Comparison of ENCODE assay signal across 8 cellular contexts in the genomic region with DNA sequence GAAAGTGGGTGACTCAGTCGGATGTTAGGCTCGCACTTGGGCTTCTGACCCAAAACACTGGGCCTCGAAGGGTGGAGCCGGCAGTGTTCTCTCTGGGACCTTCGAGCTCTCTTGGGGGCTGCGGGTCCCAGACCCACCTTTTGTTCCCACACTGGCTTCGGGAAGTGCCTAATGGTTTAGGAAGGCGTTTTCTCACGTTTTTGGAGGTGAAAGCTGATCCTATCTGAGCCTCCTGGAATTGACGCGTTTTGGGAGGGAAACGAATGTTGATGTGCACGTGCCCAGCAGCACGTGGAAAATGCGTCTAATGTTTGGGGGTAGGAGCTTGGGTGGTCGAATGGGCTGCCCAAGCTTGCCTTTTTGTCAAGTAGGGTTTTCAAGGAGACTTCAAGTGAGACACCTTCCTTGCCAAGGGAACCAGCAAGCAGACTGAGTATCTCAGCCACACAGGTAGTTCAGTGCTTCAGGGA. TPM values are rescaled to one million over a fixed set of nuclear protein-coding genes. Genes with fewer than 3 reads are reported as not detected.
DNase-seq lines count a peak whose midpoint lies in the region; ATAC-seq, FAIRE-seq and TF ChIP-seq lines count a peak whose summit lies in the region.

No MANE protein-coding gene starts in this region.

- H3K4me2 ChIP-seq in H1 (ENCODE audit: insufficient read depth in 1 of 2, low read depth in 2 of 2, low read length in 2 of 2) = peak overlapping the region; percentile 76 to 88

- TF ChIP-seq EP300 in H1 (IDR thresholded peaks at IDR 0.05; ENCODE audit: borderline replicate concordance in 1 of 2, low read depth in 2 of 2, low read length in 2 of 2) = no peak

- H3K36me3 Mint-ChIP-seq in natural killer cell treated with Interleukin-12 subunit alpha and Interleukin-12 subunit beta and Interleukin-15 and Interleukin-18, amount 100 ng/mL, for 72 hours = no peaks in the 10 kb centered on the region

- 29% methylated on average over 16 of the region's 16 CpGs; no CpG with 5 or more reads in 1 of the 2 experiments for WGBS in H1 (ENCODE audit: extremely low coverage in 1 of 2, insufficient coverage in 1 of 2, insufficient read length in 1 of 2, insufficient replicate concordance in 2 of 2, low coverage in 1 of 2, low lambda C conversion rate in 2 of 2, missing lambda C conversion rate in 1 of 2), 2 experiments

- H3K23ac ChIP-seq in H1 (ENCODE audit: insufficient read length) = no peak overlapping the region

- 0 out of 2 replicates have a peak overlapping the region, but pooled peaks have one; percentile 61 for H2BK15ac ChIP-seq in H1 (ENCODE audit: low read length)

- POLR2A ChIA-PET in H1 (lab: Charles Lee; ENCODE audit: partially characterized antibody) = interaction anchor here (1.3 to 28.4 kb wide), 8 partner anchors 8 to 161 kb away, joined by 3 to 436 read pairs (median 10); a partner anchor contains a TSS

- no peak for ATAC-seq in natural killer cell treated with Interleukin-12 subunit alpha and Interleukin-12 subunit beta and Interleukin-15 and Interleukin-18, amount 100 ng/mL, for 72 hours
- ATAC-seq in HG03354 (IDR thresholded peaks at IDR 0.05; ENCODE audit: poor library complexity, severe bottlenecking, unreplicated experiment) (no peak), HG03565 (IDR thresholded peaks at IDR 0.05; ENCODE audit: unreplicated experiment) (no peak), GM21447 (IDR thresholded peaks at IDR 0.05; ENCODE audit: unreplicated experiment) (no peak)

- no peak overlapping the region for H4K5ac ChIP-seq in H1 (ENCODE audit: insufficient read length, low read depth, low read length)

- H2BK12ac ChIP-seq in H1 (ENCODE audit: low read depth, low read length) = no peak overlapping the region

- H2AFZ ChIP-seq in H1 (ENCODE audit: low read length) = no peak overlapping the region

- TF ChIP-seq POLR2A in H1 (IDR thresholded peaks at IDR 0.05; ENCODE audit: control extremely low read depth in 1 of 2, low read depth in 2 of 2, low read length in 2 of 2) = no peak

- no peaks in the 10 kb centered on the region for H3K9me3 ChIP-seq in H1 (ENCODE audit: insufficient read depth in 2 of 2, low read depth in 1 of 2, low read length in 1 of 2)

- H3K23me2 ChIP-seq in H1 (ENCODE audit: low read depth, low read length) = peaks cover 12% of the 10 kb centered on the region

- peaks cover 2 to 23% (median 17%) of the 10 kb centered on the region in 4 experiments; a peak in 6 of 8 replicates for H3K36me3 ChIP-seq in H1 (ENCODE audit: control insufficient read depth in 2 of 4, insufficient read depth in 4 of 4, low read length in 3 of 4)

- peaks cover 15% of the 10 kb centered on the region for H3K79me1 ChIP-seq in H1 (ENCODE audit: low read depth, low read length)

- peak overlapping the region; percentile 56 for H3K56ac ChIP-seq in H1 (replicated peaks; ENCODE audit: insufficient read length, low read depth, low read length)

- peaks cover 3 to 14% (median 7%) of the 10 kb centered on the region in 4 experiments; a peak in 6 of 7 replicates for H3K4me1 ChIP-seq in H1 (replicated peaks in 1 of 4; ENCODE audit: control insufficient read depth in 3 of 4, insufficient read depth in 4 of 4, low read length in 3 of 4)

- H2BK20ac ChIP-seq in H1 (ENCODE audit: low read length) = no peak overlapping the region

- no peak overlapping the region for H3K14ac ChIP-seq in H1 (ENCODE audit: insufficient read length)

- no peaks in the 10 kb centered on the region for H3K27me3 Mint-ChIP-seq in natural killer cell treated with Interleukin-12 subunit alpha and Interleukin-12 subunit beta and Interleukin-15 and Interleukin-18, amount 100 ng/mL, for 72 hours

- peak overlapping the region in 3 of 4 experiments; percentile 65 to 72 (median 69); a peak in 5 of 7 replicates for H3K9ac ChIP-seq in H1 (replicated peaks in 1 of 4; ENCODE audit: extremely low read depth in 1 of 4, low read depth in 3 of 4, low read length in 3 of 4)

- H3K9me3 Mint-ChIP-seq in natural killer cell treated with Interleukin-12 subunit alpha and Interleukin-12 subunit beta and Interleukin-15 and Interleukin-18, amount 100 ng/mL, for 72 hours = no peaks in the 10 kb centered on the region

- CTCF ChIA-PET in H1 (lab: Charles Lee; ENCODE audit: partially characterized antibody) = interaction anchor here (0.8 to 3.1 kb wide), 5 partner anchors 9 to 185 kb away, joined by 3 to 20 read pairs (median 7); no protein-coding TSS in a partner anchor

- H3K27ac Mint-ChIP-seq in natural killer cell treated with Interleukin-12 subunit alpha and Interleukin-12 subunit beta and Interleukin-15 and Interleukin-18, amount 100 ng/mL, for 72 hours = peak overlapping the region; percentile 86 to 88

- peaks cover 4 to 39% of the 10 kb centered on the region in 2 experiments; a peak in 3 of 4 replicates for H3K79me2 ChIP-seq in H1 (ENCODE audit: control insufficient read depth in 1 of 2, insufficient read depth in 2 of 2, low read length in 2 of 2)

- H3K4ac ChIP-seq in H1 (replicated peaks; ENCODE audit: insufficient read length, low read depth, low read length) = no peak overlapping the region

- H4K8ac ChIP-seq in H1 (ENCODE audit: extremely low read depth, insufficient read depth, low read length) = peak overlapping the region; percentile 90

- no peak overlapping the region for H2BK120ac ChIP-seq in H1 (replicated peaks; ENCODE audit: low read depth, low read length)

- peaks cover 0 to 32% of the 10 kb centered on the region in 2 experiments for H4K20me1 ChIP-seq in H1 (replicated peaks in 1 of 2; ENCODE audit: control insufficient read depth in 1 of 2, insufficient read depth in 2 of 2, low read length in 2 of 2)

- FAIRE-seq in H1 (lab: Jason Lieb, UNC) = no peak

- no peaks in the 10 kb centered on the region; a peak in 1 of 7 replicates for H3K27me3 ChIP-seq in H1 (replicated peaks in 1 of 4; ENCODE audit: control insufficient read depth in 3 of 4, extremely low read depth in 1 of 4, insufficient read depth in 3 of 4, low read length in 3 of 4)

- H4K91ac ChIP-seq in H1 (replicated peaks; ENCODE audit: insufficient read length, low read length) = no peak overlapping the region

- H3K4me3 Mint-ChIP-seq in natural killer cell treated with Interleukin-12 subunit alpha and Interleukin-12 subunit beta and Interleukin-15 and Interleukin-18, amount 100 ng/mL, for 72 hours = peak overlapping the region; percentile 91

- no peak for DNase-seq in GM12864 (ENCODE audit: low read depth)
- DNase-seq in MV-4-11 (lab: John Stamatoyannopoulos, UW) = peak; percentile 30
- no peak for DNase-seq in H1 (ENCODE audit: low read depth in 1 of 2, low spot score in 2 of 2)
- DNase-seq in natural killer cell treated with Interleukin-12 subunit alpha and Interleukin-12 subunit beta and Interleukin-15 and Interleukin-18, amount 100 ng/mL, for 72 hours (ENCODE audit: low spot score) = no peak
- no peak for DNase-seq in HPDE6-E6E7 (ENCODE audit: extremely low spot score)

- peaks cover 33 to 44% of the 10 kb centered on the region in 2 donors for H3K4me1 Mint-ChIP-seq in natural killer cell treated with Interleukin-12 subunit alpha and Interleukin-12 subunit beta and Interleukin-15 and Interleukin-18, amount 100 ng/mL, for 72 hours (ENCODE audit: low read depth in 2 of 2)

- TF ChIP-seq CTCF in GM12864 (IDR thresholded peaks at IDR 0.05; ENCODE audit: low read depth, low read length, missing control alignments) (no peak), H1 (IDR thresholded peaks at IDR 0.05; ENCODE audit: control extremely low read depth in 1 of 3, insufficient read depth in 1 of 3, low read depth in 1 of 3, low read length in 3 of 3) (no peak)

- H2AK5ac ChIP-seq in H1 (ENCODE audit: low read depth, low read length) = peak overlapping the region; percentile 95; the same call in 1 of the 2 replicates

- no peak for TF ChIP-seq RAD21 in H1 (IDR thresholded peaks at IDR 0.05 in 1 of 2, conservative IDR thresholded peaks at IDR 0.05 in 1 of 2; ENCODE audit: low read depth in 2 of 2, low read length in 2 of 2)

- H3K4me3 ChIP-seq in GM12864 (ENCODE audit: low read depth, low read length) (peak overlapping the region; percentile 66), H1 (ENCODE audit: extremely low read depth in 1 of 4, insufficient read depth in 2 of 4, low read depth in 3 of 4, low read length in 4 of 4) (peak overlapping the region; percentile 57 to 88 (median 76))

- H2BK5ac ChIP-seq in H1 (ENCODE audit: low read depth, low read length) = peak overlapping the region; percentile 52; the same call in 1 of the 2 replicates

- no peak overlapping the region for H3K18ac ChIP-seq in H1 (ENCODE audit: extremely low read depth, low read length)

- H3K27ac ChIP-seq in H1 (ENCODE audit: low read depth, low read length) = peak overlapping the region; percentile 46; the same call in 1 of the 2 replicates

RNA-seq across cellular contexts. Expression of a gene that starts 0.7 kb away (rescaled TPM):
- total RNA-seq in H1 (2021; fragmentation: NEBNext Ultra II Directional; extraction: Animal tissue kit (Norgen Biotek cat#: 25700)) = 78.8 and 80.8 TPM in 2 replicates
- polyA plus RNA-seq in H1 (2011; rRNA removed) = 99.7 and 144 TPM in 2 replicates
- 68.0 TPM for polyA plus RNA-seq in H1 (2011; cell fraction: cytosol; rRNA removed)
- 334 TPM for polyA plus RNA-seq in H1 (2011; cell fraction: nucleus; rRNA removed)
- 65.1 to 84.3 TPM (median 78.3 TPM) in 4 replicates for polyA plus RNA-seq in H1 (2012, experiment 1 of 2)
- 54.5 TPM for polyA plus RNA-seq in H1 (2012, experiment 2 of 2)
- 39.6 TPM for polyA plus RNA-seq in H1 (2013, experiment 1 of 2)
- 35.7 TPM for polyA plus RNA-seq in H1 (2013, experiment 2 of 2)
- 71.4 and 95.1 TPM in 2 replicates for polyA minus RNA-seq in H1 (2011; rRNA and poly(A)+ RNA removed)
- polyA minus RNA-seq in H1 (2011; cell fraction: cytosol; rRNA and poly(A)+ RNA removed) = 67.2 TPM
- 69.8 TPM for polyA minus RNA-seq in H1 (2011; cell fraction: nucleus; rRNA and poly(A)+ RNA removed)
- 100 to 1,000 TPM; 140 to 220 TPM for total RNA-seq in natural killer cell treated with Interleukin-12 subunit alpha and Interleukin-12 subunit beta and Interleukin-15 and Interleukin-18, amount 100 ng/mL, for 72 hours

RNA-seq across cellular contexts. Expression of a gene that starts 0.9 kb away (rescaled TPM):
- 37.0 and 41.8 TPM in 2 replicates for total RNA-seq in H1 (2021; fragmentation: NEBNext Ultra II Directional; extraction: Animal tissue kit (Norgen Biotek cat#: 25700))
- 60.8 and 64.2 TPM in 2 replicates for polyA plus RNA-seq in H1 (2011; rRNA removed)
- polyA plus RNA-seq in H1 (2011; cell fraction: cytosol; rRNA removed) = 84.9 TPM
- 30.5 TPM for polyA plus RNA-seq in H1 (2011; cell fraction: nucleus; rRNA removed)
- 48.9 to 59.9 TPM (median 53.7 TPM) in 4 replicates for polyA plus RNA-seq in H1 (2012, experiment 1 of 2)
- polyA plus RNA-seq in H1 (2012, experiment 2 of 2) = 39.8 TPM
- polyA plus RNA-seq in H1 (2013, experiment 1 of 2) = 40.1 TPM
- polyA plus RNA-seq in H1 (2013, experiment 2 of 2) = 41.3 TPM
- 31.9 and 34.2 TPM in 2 replicates for polyA minus RNA-seq in H1 (2011; rRNA and poly(A)+ RNA removed)
- 15.9 TPM for polyA minus RNA-seq in H1 (2011; cell fraction: cytosol; rRNA and poly(A)+ RNA removed)
- 18.6 TPM for polyA minus RNA-seq in H1 (2011; cell fraction: nucleus; rRNA and poly(A)+ RNA removed)
- 10 to 100 TPM; 35.5 to 54.7 TPM for total RNA-seq in natural killer cell treated with Interleukin-12 subunit alpha and Interleukin-12 subunit beta and Interleukin-15 and Interleukin-18, amount 100 ng/mL, for 72 hours

RNA-seq across cellular contexts. Expression of a gene that starts 17.9 kb away (rescaled TPM):
- total RNA-seq in H1 (2021; fragmentation: NEBNext Ultra II Directional; extraction: Animal tissue kit (Norgen Biotek cat#: 25700)) = 38.6 and 39.8 TPM in 2 replicates
- 17.6 and 23.3 TPM in 2 replicates for polyA plus RNA-seq in H1 (2011; rRNA removed)
- 28.0 TPM for polyA plus RNA-seq in H1 (2011; cell fraction: cytosol; rRNA removed)
- polyA plus RNA-seq in H1 (2011; cell fraction: nucleus; rRNA removed) = 24.2 TPM
- 38.1 to 44.2 TPM (median 40.1 TPM) in 4 replicates for polyA plus RNA-seq in H1 (2012, experiment 1 of 2)
- polyA plus RNA-seq in H1 (2012, experiment 2 of 2) = 19.9 TPM
- polyA plus RNA-seq in H1 (2013, experiment 1 of 2) = 40.4 TPM
- polyA plus RNA-seq in H1 (2013, experiment 2 of 2) = 44.2 TPM
- 3.2 and 4.4 TPM in 2 replicates for polyA minus RNA-seq in H1 (2011; rRNA and poly(A)+ RNA removed)
- polyA minus RNA-seq in H1 (2011; cell fraction: cytosol; rRNA and poly(A)+ RNA removed) = 8.4 TPM
- 9.5 TPM for polyA minus RNA-seq in H1 (2011; cell fraction: nucleus; rRNA and poly(A)+ RNA removed)
- total RNA-seq in natural killer cell treated with Interleukin-12 subunit alpha and Interleukin-12 subunit beta and Interleukin-15 and Interleukin-18, amount 100 ng/mL, for 72 hours = 10 to 100 TPM; 38.0 to 90.1 TPM

RNA-seq across cellular contexts. Expression of a gene that starts 18.1 kb away (rescaled TPM):
- total RNA-seq in H1 (2021; fragmentation: NEBNext Ultra II Directional; extraction: Animal tissue kit (Norgen Biotek cat#: 25700)) = 35.9 and 41.5 TPM in 2 replicates
- 61.9 and 97.9 TPM in 2 replicates for polyA plus RNA-seq in H1 (2011; rRNA removed)
- 87.0 TPM for polyA plus RNA-seq in H1 (2011; cell fraction: cytosol; rRNA removed)
- polyA plus RNA-seq in H1 (2011; cell fraction: nucleus; rRNA removed) = 64.0 TPM
- 31.4 to 46.5 TPM (median 41.9 TPM) in 4 replicates for polyA plus RNA-seq in H1 (2012, experiment 1 of 2)
- 43.9 TPM for polyA plus RNA-seq in H1 (2012, experiment 2 of 2)
- 37.3 TPM for polyA plus RNA-seq in H1 (2013, experiment 1 of 2)
- 38.6 TPM for polyA plus RNA-seq in H1 (2013, experiment 2 of 2)
- polyA minus RNA-seq in H1 (2011; rRNA and poly(A)+ RNA removed) = 7.8 and 9.4 TPM in 2 replicates
- 12.5 TPM for polyA minus RNA-seq in H1 (2011; cell fraction: cytosol; rRNA and poly(A)+ RNA removed)
- polyA minus RNA-seq in H1 (2011; cell fraction: nucleus; rRNA and poly(A)+ RNA removed) = 23.0 TPM
- total RNA-seq in natural killer cell treated with Interleukin-12 subunit alpha and Interleukin-12 subunit beta and Interleukin-15 and Interleukin-18, amount 100 ng/mL, for 72 hours = 10 to 100 TPM; 35.2 to 45.6 TPM

RNA-seq across cellular contexts. Expression of a gene that starts 18.7 kb away (rescaled TPM):
- total RNA-seq in H1 (2021; fragmentation: NEBNext Ultra II Directional; extraction: Animal tissue kit (Norgen Biotek cat#: 25700)) = 120 and 131 TPM in 2 replicates
- 141 and 190 TPM in 2 replicates for polyA plus RNA-seq in H1 (2011; rRNA removed)
- 185 TPM for polyA plus RNA-seq in H1 (2011; cell fraction: cytosol; rRNA removed)
- 144 TPM for polyA plus RNA-seq in H1 (2011; cell fraction: nucleus; rRNA removed)
- 66.6 to 148 TPM (median 135 TPM) in 4 replicates for polyA plus RNA-seq in H1 (2012, experiment 1 of 2)
- 172 TPM for polyA plus RNA-seq in H1 (2012, experiment 2 of 2)
- polyA plus RNA-seq in H1 (2013, experiment 1 of 2) = 97.0 TPM
- polyA plus RNA-seq in H1 (2013, experiment 2 of 2) = 97.1 TPM
- 40.8 and 41.6 TPM in 2 replicates for polyA minus RNA-seq in H1 (2011; rRNA and poly(A)+ RNA removed)
- polyA minus RNA-seq in H1 (2011; cell fraction: cytosol; rRNA and poly(A)+ RNA removed) = 51.5 TPM
- polyA minus RNA-seq in H1 (2011; cell fraction: nucleus; rRNA and poly(A)+ RNA removed) = 46.7 TPM
- 100 to 1,000 TPM in 1 of 2 donors, 10 to 100 TPM in 1; 98.7 to 226 TPM for total RNA-seq in natural killer cell treated with Interleukin-12 subunit alpha and Interleukin-12 subunit beta and Interleukin-15 and Interleukin-18, amount 100 ng/mL, for 72 hours
